1 cellular context compared by ENCODE assay signal in the genomic region with DNA sequence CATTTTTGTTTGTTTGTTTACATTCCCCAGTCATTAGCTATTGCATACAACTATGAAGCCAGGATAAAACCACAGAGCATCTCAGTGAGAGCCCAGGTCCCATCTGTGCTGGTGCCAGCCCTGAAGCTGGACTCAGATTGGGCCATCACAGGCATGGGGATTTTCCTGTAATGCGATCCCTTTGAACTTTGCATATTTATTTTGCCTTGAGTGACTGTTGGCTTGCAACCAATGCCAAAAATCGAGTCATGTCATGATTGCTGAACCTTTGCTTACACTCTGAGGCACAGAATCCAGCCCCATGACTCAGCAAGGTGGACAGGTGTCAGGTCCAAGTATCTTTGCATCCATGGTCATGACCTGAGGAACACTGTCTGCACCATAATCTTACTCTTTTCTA.
A peak's percentile ranks its signal among the peaks of the same experiment; 100 is the strongest.
TF ChIP-seq lines count a peak whose summit lies in the region.

No MANE protein-coding gene starts in this region.

TF ChIP-seq in HepG2, 621 proteins besides CTCF, POLR2A, EP300 and RAD21 (continued from another document and continues in another):
- TF ChIP-seq, protein P1, sequence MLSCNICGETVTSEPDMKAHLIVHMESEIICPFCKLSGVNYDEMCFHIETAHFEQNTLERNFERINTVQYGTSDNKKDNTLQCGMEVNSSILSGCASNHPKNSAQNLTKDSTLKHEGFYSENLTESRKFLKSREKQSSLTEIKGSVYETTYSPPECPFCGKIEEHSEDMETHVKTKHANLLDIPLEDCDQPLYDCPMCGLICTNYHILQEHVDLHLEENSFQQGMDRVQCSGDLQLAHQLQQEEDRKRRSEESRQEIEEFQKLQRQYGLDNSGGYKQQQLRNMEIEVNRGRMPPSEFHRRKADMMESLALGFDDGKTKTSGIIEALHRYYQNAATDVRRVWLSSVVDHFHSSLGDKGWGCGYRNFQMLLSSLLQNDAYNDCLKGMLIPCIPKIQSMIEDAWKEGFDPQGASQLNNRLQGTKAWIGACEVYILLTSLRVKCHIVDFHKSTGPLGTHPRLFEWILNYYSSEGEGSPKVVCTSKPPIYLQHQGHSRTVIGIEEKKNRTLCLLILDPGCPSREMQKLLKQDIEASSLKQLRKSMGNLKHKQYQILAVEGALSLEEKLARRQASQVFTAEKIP (CRISPR knock-in tag; IDR thresholded peaks at IDR 0.05; ENCODE audit: borderline replicate concordance): no peak
- TF ChIP-seq ZNF331 (CRISPR knock-in tag; IDR thresholded peaks at IDR 0.05) (peak; percentile 74), HNF4A (CRISPR knock-in tag; IDR thresholded peaks at IDR 0.05) (peak; percentile 85), ELF1 (CRISPR knock-in tag; IDR thresholded peaks at IDR 0.05) (0 out of 2 replicates have a peak, but pooled peaks have one; percentile 23), ZNF788 (CRISPR knock-in tag; IDR thresholded peaks at IDR 0.05; ENCODE audit: borderline replicate concordance) (0 out of 2 replicates have a peak, but pooled peaks have one; percentile 21), MAFG (CRISPR knock-in tag; IDR thresholded peaks at IDR 0.05) (peak; percentile 97), FOXK1 (CRISPR knock-in tag; IDR thresholded peaks at IDR 0.05; ENCODE audit: borderline replicate concordance, low read depth) (peak; percentile 38; the same call in 1 of the 2 replicates), RFX3 (CRISPR knock-in tag; IDR thresholded peaks at IDR 0.05) (no peak), FOXA1 (IDR thresholded peaks at IDR 0.05) (no peak), FOXA1 (CRISPR knock-in tag; IDR thresholded peaks at IDR 0.05) (peak; percentile 77), FOXA3 (CRISPR knock-in tag; IDR thresholded peaks at IDR 0.05) (0 out of 2 replicates have a peak, but pooled peaks have one; percentile 48), EHMT2 (IDR thresholded peaks at IDR 0.05; ENCODE audit: borderline replicate concordance, low read depth, low read length) (no peak), ZNF597 (CRISPR knock-in tag; IDR thresholded peaks at IDR 0.05) (no peak), ZFY (CRISPR knock-in tag; IDR thresholded peaks at IDR 0.05) (no peak), BCL6 (CRISPR knock-in tag; IDR thresholded peaks at IDR 0.05) (peak; percentile 43), ATF3 (CRISPR knock-in tag; IDR thresholded peaks at IDR 0.05) (peak; percentile 51; the same call in 1 of the 2 replicates), FOSL2 (CRISPR knock-in tag; IDR thresholded peaks at IDR 0.05) (peak; percentile 84), NCOA1 (CRISPR knock-in tag; IDR thresholded peaks at IDR 0.05) (no peak), MAFK (conservative IDR thresholded peaks at IDR 0.05 in 1 of 2, IDR thresholded peaks at IDR 0.05 in 1 of 2; ENCODE audit: low read length in 2 of 2) (peak; percentile 80 to 94), SALL1 (CRISPR knock-in tag; IDR thresholded peaks at IDR 0.05) (peak; percentile 38; the same call in 1 of the 2 replicates), RORA (CRISPR knock-in tag; IDR thresholded peaks at IDR 0.05) (no peak), ZMYM4 (CRISPR knock-in tag; IDR thresholded peaks at IDR 0.05) (peak; percentile 40; the same call in 1 of the 2 replicates), ARID5B (CRISPR knock-in tag; IDR thresholded peaks at IDR 0.05) (peak; percentile 14; the same call in 1 of the 2 replicates), CEBPG (CRISPR knock-in tag; IDR thresholded peaks at IDR 0.05) (peak; percentile 41), ZEB1 (IDR thresholded peaks at IDR 0.05; ENCODE audit: insufficient replicate concordance, low read depth) (peak; percentile 84), PHF21A (CRISPR knock-in tag; IDR thresholded peaks at IDR 0.05) (0 out of 2 replicates have a peak, but pooled peaks have one; percentile 21), LCORL (IDR thresholded peaks at IDR 0.05) (no peak), LCORL (CRISPR knock-in tag; IDR thresholded peaks at IDR 0.05) (peak; percentile 74), ZSCAN20 (CRISPR knock-in tag; IDR thresholded peaks at IDR 0.05; ENCODE audit: borderline replicate concordance) (no peak), ATF2 (CRISPR knock-in tag; IDR thresholded peaks at IDR 0.05) (no peak), SIX1 (CRISPR knock-in tag; IDR thresholded peaks at IDR 0.05; ENCODE audit: borderline replicate concordance) (peak; percentile 94), NFE2 (CRISPR knock-in tag; IDR thresholded peaks at IDR 0.05) (peak; percentile 56; the same call in 1 of the 2 replicates), SIX4 (CRISPR knock-in tag; IDR thresholded peaks at IDR 0.05) (peak; percentile 96), ZNF598 (CRISPR knock-in tag; IDR thresholded peaks at IDR 0.05; ENCODE audit: borderline replicate concordance) (no peak), HOXA3 (CRISPR knock-in tag; IDR thresholded peaks at IDR 0.05) (peak; percentile 38; the same call in 1 of the 2 replicates), PAXIP1 (CRISPR knock-in tag; conservative IDR thresholded peaks at IDR 0.05) (peak; percentile 39; the same call in 1 of the 2 replicates), HNRNPK (IDR thresholded peaks at IDR 0.05; ENCODE audit: low read depth, low read length, poor library complexity, severe bottlenecking) (no peak), PITX1 (CRISPR knock-in tag; IDR thresholded peaks at IDR 0.05) (0 out of 2 replicates have a peak, but pooled peaks have one; percentile 41), ZNF772 (CRISPR knock-in tag; IDR thresholded peaks at IDR 0.05) (0 out of 2 replicates have a peak, but pooled peaks have one; percentile 30), REPIN1 (CRISPR knock-in tag; IDR thresholded peaks at IDR 0.05; ENCODE audit: borderline replicate concordance, low read depth) (peak; percentile 51; the same call in 1 of the 2 replicates), RXRA (CRISPR knock-in tag; IDR thresholded peaks at IDR 0.05) (peak; percentile 34; the same call in 1 of the 2 replicates), ISX (CRISPR knock-in tag; conservative IDR thresholded peaks at IDR 0.05) (no peak), MAFF (IDR thresholded peaks at IDR 0.05; ENCODE audit: low read depth, low read length) (peak; percentile 91), TCF7 (IDR thresholded peaks at IDR 0.05; ENCODE audit: low read depth) (peak; percentile 31; the same call in 1 of the 2 replicates), NFYB (CRISPR knock-in tag; IDR thresholded peaks at IDR 0.05) (peak; percentile 26; the same call in 1 of the 2 replicates), NR2F6 (IDR thresholded peaks at IDR 0.05) (peak; percentile 34; the same call in 1 of the 2 replicates), NR2F6 (CRISPR knock-in tag; IDR thresholded peaks at IDR 0.05) (no peak), FOXP4 (CRISPR knock-in tag; IDR thresholded peaks at IDR 0.05) (peak; percentile 43; the same call in 1 of the 2 replicates), NONO (IDR thresholded peaks at IDR 0.05) (no peak), NONO (CRISPR knock-in tag; conservative IDR thresholded peaks at IDR 0.05) (0 out of 2 replicates have a peak, but pooled peaks have one; percentile 34), ZNF746 (CRISPR knock-in tag; IDR thresholded peaks at IDR 0.05) (0 out of 2 replicates have a peak, but pooled peaks have one; percentile 24), U2AF2 (IDR thresholded peaks at IDR 0.05; ENCODE audit: low read depth, low read length) (no peak), ZNF782 (CRISPR knock-in tag; IDR thresholded peaks at IDR 0.05; ENCODE audit: borderline replicate concordance) (no peak)
